Comparison of ENCODE assay signal across 21 cellular contexts in the genomic region with DNA sequence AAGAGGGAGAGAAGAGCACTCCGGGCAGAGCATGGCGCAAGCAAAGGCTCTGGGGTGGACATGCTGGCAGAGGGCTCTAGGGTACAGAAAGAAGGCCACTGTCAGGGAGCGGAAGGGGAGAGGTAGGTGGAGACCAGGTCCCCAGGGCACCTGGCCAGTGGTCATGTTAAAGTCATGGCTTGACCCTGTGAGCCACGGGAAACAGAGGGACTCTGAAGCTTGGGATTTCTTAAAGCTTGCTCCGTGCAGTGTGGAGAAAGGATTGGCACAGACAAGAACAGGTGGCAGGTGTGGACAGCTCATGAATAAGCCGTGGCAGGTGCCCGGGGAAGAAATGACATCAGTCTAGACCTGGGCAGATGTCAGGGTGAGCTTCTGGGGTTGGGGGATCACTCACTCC.
"Had no signal": no experiment of that assay in that cellular context is flagged by ENCODE, and none has a peak within 500 bp of the region (broad histone marks: within the 10 kb centered on the region; RNA-seq: fewer than 3 reads in every experiment).

No MANE protein-coding gene starts in this region.

- H3K27ac ChIP-seq: dorsolateral prefrontal cortex, esophagus muscularis mucosa, foreskin keratinocyte, heart right ventricle, left lung, lower lobe of right lung had no signal

- FAIRE-seq: colon, endothelial cell of umbilical vein, frontal cortex, islet of Langerhans had no signal

- H3K4me1 ChIP-seq: esophagus muscularis mucosa, foreskin keratinocyte, heart right ventricle, left lung, lower lobe of right lung had no signal

- H3K9me3 ChIP-seq: esophagus muscularis mucosa, left lung, lower lobe of right lung had no signal

- H3K36me3 ChIP-seq: esophagus muscularis mucosa, heart right ventricle, left lung, lower lobe of right lung had no signal

- H3K4me3 ChIP-seq: dorsolateral prefrontal cortex, esophagus muscularis mucosa, heart right ventricle, left lung, lower lobe of right lung had no signal

- DNase-seq: cortex of kidney; dorsolateral prefrontal cortex; effector CD4-positive, alpha-beta T cell; effector memory CD4-positive, alpha-beta T cell; foreskin keratinocyte; glutamatergic neuron; head of caudate nucleus; heart right ventricle; hippocampal formation; left cardiac atrium; left lung; left ventricle myocardium superior; lower lobe of right lung; mesenchymal stem cell; midbrain had no signal

- H3K27ac Mint-ChIP-seq: dendritic cell treated with granulocyte-macrophage colony-stimulating factor and Interleukin-4, amounts not matched to agents 40 ng/mL and 50 ng/mL, for 4 days had no signal

- H3K9me3 Mint-ChIP-seq: dendritic cell treated with granulocyte-macrophage colony-stimulating factor and Interleukin-4, amounts not matched to agents 40 ng/mL and 50 ng/mL, for 4 days had no signal

- H3K4me3 Mint-ChIP-seq: dendritic cell treated with granulocyte-macrophage colony-stimulating factor and Interleukin-4, amounts not matched to agents 40 ng/mL and 50 ng/mL, for 4 days had no signal

- ATAC-seq: foreskin keratinocyte, heart right ventricle, left cardiac atrium, left lung, left ventricle myocardium superior, lower lobe of right lung had no signal
